Comparison of ENCODE assay signal across 1 cellular context in the genomic region with DNA sequence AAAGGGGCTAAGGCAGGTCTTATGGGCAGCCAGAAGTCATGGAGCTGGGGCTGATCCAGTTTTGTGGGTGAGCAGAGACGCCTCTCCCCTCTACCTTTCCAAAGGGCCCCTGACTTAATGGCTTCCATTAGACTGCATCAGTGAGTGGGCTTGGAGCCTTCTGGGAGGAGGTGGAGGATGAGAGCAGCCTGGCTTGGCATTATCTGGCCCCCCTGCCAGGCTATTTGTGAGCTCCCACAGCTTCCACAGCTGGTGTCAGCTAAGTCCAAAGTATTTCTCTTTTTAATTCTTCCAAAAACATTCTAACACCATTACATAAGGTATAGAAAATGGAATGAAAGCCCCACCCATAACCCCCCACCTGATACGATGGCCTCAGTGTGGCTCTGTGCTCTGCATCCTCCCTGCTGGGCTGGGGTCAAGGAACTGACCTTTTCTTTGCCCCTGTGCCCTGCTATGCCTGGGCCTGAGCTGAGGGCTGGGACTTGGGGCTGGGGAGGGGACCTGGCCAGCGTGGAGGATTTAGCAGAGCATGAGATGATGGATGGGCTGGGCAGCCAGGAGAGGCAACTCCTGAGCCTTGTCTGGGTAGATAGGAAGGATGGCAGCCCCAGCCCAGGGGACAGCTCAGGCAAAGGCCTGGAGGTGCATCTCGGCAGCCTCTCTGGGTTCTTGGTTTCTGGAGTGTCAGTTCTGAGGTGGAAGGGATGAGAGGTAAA.
TF ChIP-seq lines count a peak whose summit lies in the region.

No MANE protein-coding gene starts in this region.

TF ChIP-seq in IMR-90, 13 proteins besides CTCF, POLR2A, EP300 and RAD21:
- TF ChIP-seq MAZ (IDR thresholded peaks at IDR 0.05; ENCODE audit: borderline replicate concordance, low read depth, low read length): no peak
- no peak for TF ChIP-seq SMC3 (IDR thresholded peaks at IDR 0.05; ENCODE audit: low read depth, low read length)
- TF ChIP-seq CHD1 (IDR thresholded peaks at IDR 0.05; ENCODE audit: low read depth, low read length): no peak
- TF ChIP-seq, protein P1, sequence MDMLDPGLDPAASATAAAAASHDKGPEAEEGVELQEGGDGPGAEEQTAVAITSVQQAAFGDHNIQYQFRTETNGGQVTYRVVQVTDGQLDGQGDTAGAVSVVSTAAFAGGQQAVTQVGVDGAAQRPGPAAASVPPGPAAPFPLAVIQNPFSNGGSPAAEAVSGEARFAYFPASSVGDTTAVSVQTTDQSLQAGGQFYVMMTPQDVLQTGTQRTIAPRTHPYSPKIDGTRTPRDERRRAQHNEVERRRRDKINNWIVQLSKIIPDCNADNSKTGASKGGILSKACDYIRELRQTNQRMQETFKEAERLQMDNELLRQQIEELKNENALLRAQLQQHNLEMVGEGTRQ (IDR thresholded peaks at IDR 0.05; ENCODE audit: low read depth, low read length): no peak
- no peak for TF ChIP-seq MAFK (IDR thresholded peaks at IDR 0.05; ENCODE audit: low read depth, low read length)
- TF ChIP-seq MXI1 (IDR thresholded peaks at IDR 0.05; ENCODE audit: borderline replicate concordance, low read depth, low read length): no peak
- TF ChIP-seq RFX5 (IDR thresholded peaks at IDR 0.05; ENCODE audit: low read depth, low read length): no peak
- no peak for TF ChIP-seq FOS (IDR thresholded peaks at IDR 0.05; ENCODE audit: low read depth, low read length)
TF ChIP-seq in IMR-90: peak in this region for 0.
